In the genomic region with DNA sequence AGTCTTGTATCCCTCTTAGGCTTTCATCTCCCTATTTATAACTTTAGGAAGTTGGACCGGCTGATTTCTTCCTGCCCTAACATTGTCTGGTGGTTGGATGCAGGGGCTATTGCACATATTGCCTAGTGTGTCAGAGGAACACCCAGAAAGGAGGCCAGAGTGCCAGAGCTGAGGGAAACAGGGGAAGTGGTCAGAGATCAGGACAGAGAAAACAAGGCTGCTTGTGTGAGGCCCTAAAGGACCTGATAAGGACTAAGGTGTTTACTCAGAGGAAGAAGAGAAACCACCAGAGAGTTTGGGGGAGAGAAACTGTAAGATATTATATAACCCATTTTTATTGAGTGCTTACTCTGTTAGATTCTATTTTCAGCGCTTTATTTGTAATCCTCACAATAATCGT, we compare ENCODE assay signal across 10 cellular contexts. TPM values are rescaled to one million over a fixed set of nuclear protein-coding genes. Genes with fewer than 3 reads are reported as not detected.
DNase-seq lines count a peak whose midpoint lies in the region; TF ChIP-seq lines count a peak whose summit lies in the region.
"Had no signal": no experiment of that assay in that cellular context is flagged by ENCODE, and none has a peak within 500 bp of the region (broad histone marks: within the 10 kb centered on the region; RNA-seq: fewer than 3 reads in every experiment).

No MANE protein-coding gene starts in this region.

- no peaks in the 10 kb centered on the region for H3K27me3 ChIP-seq in transverse colon

- no peaks in the 10 kb centered on the region for H3K27me3 Mint-ChIP-seq in activated CD4-positive, alpha-beta T cell treated with anti-CD3 and anti-CD28 coated beads, Interleukin-2, amount 10 ng/mL, durations not matched to agents 7 days and 5 days
- H3K27me3 Mint-ChIP-seq in endothelial cell (ENCODE audit: unreplicated experiment) = no peaks in the 10 kb centered on the region

- WGBS in transverse colon (ENCODE audit: low coverage in 1 of 2), 2 donors = 25 to 49% methylated on average over 2 to 3 of the region's 3 CpGs

- POLR2A ChIA-PET in activated CD4-positive, alpha-beta T cell treated with anti-CD3 and anti-CD28 coated beads, Interleukin-2, amount 10 ng/mL, durations not matched to agents 7 days and 5 days (lab: Charles Lee) = no interaction called here

- H3K4me1 ChIP-seq in transverse colon = peaks cover 19 to 36% (median 26%) of the 10 kb centered on the region in 4 donors

- H3K4me3 ChIP-seq in transverse colon = no peak overlapping the region

- H3K4me3 Mint-ChIP-seq in activated CD4-positive, alpha-beta T cell treated with anti-CD3 and anti-CD28 coated beads, Interleukin-2, amount 10 ng/mL, durations not matched to agents 7 days and 5 days = no peak overlapping the region
- no peak overlapping the region for H3K4me3 Mint-ChIP-seq in endothelial cell (ENCODE audit: unreplicated experiment)

- in situ Hi-C loops in transverse colon (cut with MboI; ENCODE audit: low pct_ligation_motif_present in 1 of 4, low pct_unique_long_range_greater_than_20kb in 1 of 4, low sequenced_read_pairs in 3 of 4) = no loop called here

- DNase-seq in activated CD4-positive, alpha-beta T cell treated with anti-CD3 and anti-CD28 coated beads, Interleukin-2, amount 10 ng/mL, durations not matched to agents 7 days and 5 days = no peak
- DNase-seq in activated CD4-positive, alpha-beta T cell treated with anti-CD3 and anti-CD28 coated beads, Interleukin-2, amount 50 U/mL, for 4 hours = no peak
- DNase-seq in MV-4-11 (lab: John Stamatoyannopoulos, UW) (peak; percentile 85), endothelial cell (ENCODE audit: low spot score) (no peak), transverse colon (no peak), NCI-H748 treated with DMSO at 0.1 percent for 48 hours (lab: John Stamatoyannopoulos, UW) (no peak), T-helper 1 cell (no peak)
- no peak for DNase-seq in stimulated activated CD4-positive, alpha-beta T cell treated with anti-CD3 and anti-CD28 coated beads, Interleukin-4, amount 100 ng/mL, for 1 hour
- DNase-seq: Karpas-422 had no signal

- H3K9me3 ChIP-seq in transverse colon = no peaks in the 10 kb centered on the region

- TF ChIP-seq POLR2A in transverse colon (IDR thresholded peaks at IDR 0.05) = no peak

- CTCF ChIA-PET in activated CD4-positive, alpha-beta T cell treated with anti-CD3 and anti-CD28 coated beads, Interleukin-2, amount 10 ng/mL, durations not matched to agents 7 days and 5 days (lab: Charles Lee) = interaction anchor here (1.6 kb wide), 1 partner anchor 27 kb away, joined by 3 read pairs; no protein-coding TSS in a partner anchor

- peak overlapping the region in 3 of 4 donors; percentile 24 to 44 (median 29) for H3K27ac ChIP-seq in transverse colon
- H3K27ac ChIP-seq: 22Rv1 had no signal

- peaks cover 4% of the 10 kb centered on the region for H3K36me3 Mint-ChIP-seq in activated CD4-positive, alpha-beta T cell treated with anti-CD3 and anti-CD28 coated beads, Interleukin-2, amount 10 ng/mL, durations not matched to agents 7 days and 5 days (ENCODE audit: low read depth)
- H3K36me3 Mint-ChIP-seq in endothelial cell (ENCODE audit: low read depth, unreplicated experiment) = no peaks in the 10 kb centered on the region

- intact Hi-C loops in transverse colon (cut with DNase I; ENCODE audit: low total_unique reads) = no loop called here

- no peaks in the 10 kb centered on the region for H3K9me3 Mint-ChIP-seq in activated CD4-positive, alpha-beta T cell treated with anti-CD3 and anti-CD28 coated beads, Interleukin-2, amount 10 ng/mL, durations not matched to agents 7 days and 5 days
- no peaks in the 10 kb centered on the region for H3K9me3 Mint-ChIP-seq in endothelial cell (ENCODE audit: unreplicated experiment)

- H3K4me1 Mint-ChIP-seq in activated CD4-positive, alpha-beta T cell treated with anti-CD3 and anti-CD28 coated beads, Interleukin-2, amount 10 ng/mL, durations not matched to agents 7 days and 5 days = peaks cover 31% of the 10 kb centered on the region
- H3K4me1 Mint-ChIP-seq in endothelial cell (ENCODE audit: unreplicated experiment) = peaks cover 38% of the 10 kb centered on the region

- no peaks in the 10 kb centered on the region for H3K36me3 ChIP-seq in transverse colon

- TF ChIP-seq CTCF in endothelial cell (IDR thresholded peaks at IDR 0.05; ENCODE audit: unreplicated experiment) (no peak), transverse colon (IDR thresholded peaks at IDR 0.05) (no peak)

- peak overlapping the region; percentile 46 for H3K27ac Mint-ChIP-seq in activated CD4-positive, alpha-beta T cell treated with anti-CD3 and anti-CD28 coated beads, Interleukin-2, amount 10 ng/mL, durations not matched to agents 7 days and 5 days
- peak overlapping the region; percentile 77 for H3K27ac Mint-ChIP-seq in endothelial cell (ENCODE audit: unreplicated experiment)

- no peak for TF ChIP-seq EP300 in transverse colon (IDR thresholded peaks at IDR 0.05; ENCODE audit: low read depth)

RNA-seq across cellular contexts. Expression of a gene that starts 53.9 kb away (rescaled TPM):
- 10 to 100 TPM; 26.1 to 38.9 TPM for total RNA-seq in activated CD4-positive, alpha-beta T cell treated with anti-CD3 and anti-CD28 coated beads, Interleukin-2, amount 10 ng/mL, durations not matched to agents 7 days and 5 days
- total RNA-seq in endothelial cell (ENCODE audit: unreplicated experiment) (19.7 TPM), transverse colon (100 to 1,000 TPM in 1 of 4 donors, 10 to 100 TPM in 3; 24.7 to 256 (median 34.7) TPM)
